18 cellular contexts compared by ENCODE assay signal in the genomic region with DNA sequence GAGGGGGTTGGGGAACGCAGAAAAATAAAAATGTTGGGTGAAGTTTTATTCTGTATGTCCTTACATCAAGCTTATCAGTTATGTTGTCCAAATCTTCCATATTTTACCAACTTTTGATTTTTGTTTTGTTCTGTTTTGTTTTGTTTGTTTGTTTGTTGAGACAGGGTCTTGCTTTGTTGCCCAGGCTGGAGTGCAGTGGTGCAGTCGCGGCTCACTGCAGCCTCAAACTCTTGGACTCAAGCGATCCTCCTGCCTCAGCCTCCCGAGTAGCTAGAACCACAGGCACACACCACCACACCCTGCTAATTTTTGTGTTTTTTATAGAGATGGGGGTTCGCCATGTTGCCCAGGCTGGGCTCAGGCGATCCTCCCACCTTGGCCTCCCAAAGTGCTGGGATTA. TPM values are rescaled to one million over a fixed set of nuclear protein-coding genes. Genes with fewer than 3 reads are reported as not detected.
DNase-seq lines count a peak whose midpoint lies in the region; ATAC-seq, FAIRE-seq and TF ChIP-seq lines count a peak whose summit lies in the region.
"Had no signal": no experiment of that assay in that cellular context is flagged by ENCODE, and none has a peak within 500 bp of the region (broad histone marks: within the 10 kb centered on the region; RNA-seq: fewer than 3 reads in every experiment).

No MANE protein-coding gene starts in this region.

- H3K9me1 ChIP-seq in K562 (ENCODE audit: control insufficient read depth, insufficient read depth, low read length): no peaks in the 10 kb centered on the region

- H3K27ac Mint-ChIP-seq in activated T-cell treated with anti-CD3 and anti-CD28 coated beads, Interleukin-2, amount 50 U/mL, for 72 hours: peak overlapping the region; percentile 54
- H3K27ac Mint-ChIP-seq in T-helper 17 cell: peak overlapping the region; percentile 47
- H3K27ac Mint-ChIP-seq in osteocyte (ENCODE audit: unreplicated experiment): peak overlapping the region; percentile 23
- H3K27ac Mint-ChIP-seq: CD8-positive, alpha-beta T cell had no signal

- CTCF ChIA-PET in K562 (lab: Yijun Ruan, JAX; ENCODE audit: low intra/inter-chr PET ratio): no interaction called here

- TF ChIP-seq CTCF in K562 (IDR thresholded peaks at IDR 0.05 in 2 of 3, conservative IDR thresholded peaks at IDR 0.05 in 1 of 3; ENCODE audit: insufficient read depth in 2 of 3, low read depth in 1 of 3, low read length in 3 of 3) (no peak), osteocyte (IDR thresholded peaks at IDR 0.05) (no peak)

- H3K27me3 Mint-ChIP-seq in activated T-cell treated with anti-CD3 and anti-CD28 coated beads, Interleukin-2, amount 50 U/mL, for 72 hours (ENCODE audit: low read depth): no peaks in the 10 kb centered on the region
- H3K27me3 Mint-ChIP-seq in T-helper 17 cell (no peaks in the 10 kb centered on the region), osteocyte (ENCODE audit: unreplicated experiment) (no peaks in the 10 kb centered on the region)

- ATAC-seq in activated T-cell treated with anti-CD3 and anti-CD28 coated beads, Interleukin-2, amount 50 U/mL, for 72 hours (replicated peaks in 1 of 2): no peak
- ATAC-seq in T-helper 17 cell (no peak), K562 (no peak)
- ATAC-seq: CD8-positive, alpha-beta T cell had no signal

- TF ChIP-seq RAD21 in K562 (CRISPR knock-in tag; conservative IDR thresholded peaks at IDR 0.05 in 1 of 2, IDR thresholded peaks at IDR 0.05 in 1 of 2): no peak

- H3K9me3 ChIP-seq in T-helper 17 cell (ENCODE audit: control insufficient read depth, low read length, poor library complexity, severe bottlenecking) (no peaks in the 10 kb centered on the region), K562 (replicated peaks; ENCODE audit: control insufficient read depth, insufficient read depth, low read depth, low read length) (peaks cover 5% of the 10 kb centered on the region; the same call in 1 of the 2 replicates)

- no peak for FAIRE-seq in K562 (lab: Jason Lieb, UNC)

- H3K9ac ChIP-seq in K562 (ENCODE audit: insufficient read depth in 1 of 2, low read depth in 2 of 2, low read length in 2 of 2): no peak overlapping the region
- H3K9ac ChIP-seq: BLaER1, GM23248 had no signal

- peaks cover 0 to 14% of the 10 kb centered on the region in 2 experiments; a peak in 3 of 5 replicates for H3K4me1 ChIP-seq in K562 (replicated peaks in 1 of 2; ENCODE audit: control insufficient read depth in 2 of 2, insufficient read depth in 2 of 2, low read length in 2 of 2)

- H3K27ac ChIP-seq in K562 (ENCODE audit: extremely low read depth, low read depth, low read length): no peak overlapping the region
- H3K27ac ChIP-seq: 22Rv1, BLaER1, GM23248, HL-60 had no signal

- 99% methylated on average over 7 of the region's 7 CpGs for WGBS in K562 (ENCODE audit: insufficient coverage, low coverage, missing lambda C conversion rate)

- peaks cover 25 to 29% of the 10 kb centered on the region in 2 donors for H3K36me3 Mint-ChIP-seq in activated T-cell treated with anti-CD3 and anti-CD28 coated beads, Interleukin-2, amount 50 U/mL, for 72 hours (ENCODE audit: insufficient read depth in 2 of 2)
- H3K36me3 Mint-ChIP-seq in T-helper 17 cell (ENCODE audit: low read depth) (peaks cover 2% of the 10 kb centered on the region), osteocyte (ENCODE audit: unreplicated experiment) (peaks cover 13% of the 10 kb centered on the region)

- peaks cover 57% of the 10 kb centered on the region for H3K4me1 Mint-ChIP-seq in activated T-cell treated with anti-CD3 and anti-CD28 coated beads, Interleukin-2, amount 50 U/mL, for 72 hours (ENCODE audit: low read depth)
- H3K4me1 Mint-ChIP-seq in T-helper 17 cell: peaks cover 15% of the 10 kb centered on the region
- H3K4me1 Mint-ChIP-seq in osteocyte (ENCODE audit: unreplicated experiment): peaks cover 41% of the 10 kb centered on the region

- no peak overlapping the region for H3K4me3 ChIP-seq in K562
- H3K4me3 ChIP-seq: GM23248, HAP-1 had no signal

- DNase-seq in activated T-cell treated with anti-CD3 and anti-CD28 coated beads, Interleukin-2, amount 50 U/mL, for 72 hours: no peak
- no peak for DNase-seq in activated T-cell treated with anti-CD3 and anti-CD28 coated beads for 4 hours
- DNase-seq in T-helper 17 cell: no peak
- no peak for DNase-seq in K562 (ENCODE audit: extremely low read depth in 1 of 4, low spot score in 3 of 4)
- DNase-seq in osteocyte (ENCODE audit: extremely low spot score, unreplicated experiment): no peak
- DNase-seq in NCI-H1048 (lab: John Stamatoyannopoulos, UW): no peak
- no peak for DNase-seq in NCI-H1092 treated with DMSO at 0.1 percent for 48 hours (lab: John Stamatoyannopoulos, UW)
- no peak for DNase-seq in CD1c-positive myeloid dendritic cell (ENCODE audit: extremely low spot score)
- DNase-seq: Calu3; CD8-positive, alpha-beta T cell; DMS79 treated with DMSO at 0.1 percent for 48 hours; GF-D8; GM23248 had no signal

- BruUV-seq in K562 (replicated peaks; lab: Mats Ljungman, UMichigan): no TSS peak

- H3K36me3 ChIP-seq in K562 (ENCODE audit: control insufficient read depth, insufficient read depth, low read length): no peaks in the 10 kb centered on the region; the same call in 2 of the 3 replicates
- H3K36me3 ChIP-seq: HAP-1 had no signal

- no peak overlapping the region for H3K4me2 ChIP-seq in K562 (ENCODE audit: insufficient read depth, low read length)
- H3K4me2 ChIP-seq: BLaER1 had no signal

- no peak for TF ChIP-seq EP300 in K562 (IDR thresholded peaks at IDR 0.05; ENCODE audit: low read length)

- no peaks in the 10 kb centered on the region for H3K27me3 ChIP-seq in K562 (ENCODE audit: control insufficient read depth in 2 of 2, insufficient read depth in 2 of 2, low read length in 2 of 2)
- H3K27me3 ChIP-seq: BLaER1 had no signal

- intact Hi-C loops in K562 (cut with micrococcal nuclease): no loop called here

- peaks cover 90% of the 10 kb centered on the region for H3K79me2 ChIP-seq in K562 (ENCODE audit: control insufficient read depth, insufficient read depth, low read length)

- TF ChIP-seq POLR2A in K562 (conservative IDR thresholded peaks at IDR 0.05): no peak

- H3K9me3 Mint-ChIP-seq in activated T-cell treated with anti-CD3 and anti-CD28 coated beads, Interleukin-2, amount 50 U/mL, for 72 hours: peaks cover 7 to 15% of the 10 kb centered on the region in 2 donors
- peaks cover 8% of the 10 kb centered on the region for H3K9me3 Mint-ChIP-seq in osteocyte (ENCODE audit: unreplicated experiment)

- POLR2A ChIA-PET in K562 (lab: Yijun Ruan, JAX): interaction anchor here (1.1 kb wide), 1 partner anchor 43 kb away, joined by 3 read pairs; no protein-coding TSS in a partner anchor

- peak overlapping the region in 1 of 2 donors; percentile 18 for H3K4me3 Mint-ChIP-seq in activated T-cell treated with anti-CD3 and anti-CD28 coated beads, Interleukin-2, amount 50 U/mL, for 72 hours
- no peak overlapping the region for H3K4me3 Mint-ChIP-seq in T-helper 17 cell
- H3K4me3 Mint-ChIP-seq in osteocyte (ENCODE audit: unreplicated experiment): no peak overlapping the region
- H3K4me3 Mint-ChIP-seq: CD14-positive monocyte; CD8-positive, alpha-beta T cell had no signal

- no peaks in the 10 kb centered on the region for H4K20me1 ChIP-seq in K562 (replicated peaks; ENCODE audit: control insufficient read depth, insufficient read depth, low read length)

- H2AFZ ChIP-seq in K562 (ENCODE audit: low read depth, low read length): no peak overlapping the region
- H2AFZ ChIP-seq: GM23248 had no signal

- in situ Hi-C loops in K562 (cut with MboI): no loop called here

RNA-seq across cellular contexts. Expression of gene ZNRF1, which starts 20.8 kb away (rescaled TPM):
- 10 to 100 TPM; 42.9 to 69.1 TPM for total RNA-seq in activated T-cell treated with anti-CD3 and anti-CD28 coated beads, Interleukin-2, amount 50 U/mL, for 72 hours
- total RNA-seq in T-helper 17 cell (10 to 100 TPM; 10.7 to 18.1 TPM), K562 (2014; rRNA removed) (30.4 and 32.4 TPM in 2 replicates), K562 (2014; rRNA removed; fragmentation: Illumina TruSeq; extraction: Trizol) (10.6 and 15.5 TPM in 2 replicates), K562 (2015; rRNA removed; fragmentation: Illumina TruSeq; extraction: Trizol) (17.2 and 18.8 TPM in 2 replicates), K562 (2021) (35.3 and 37.7 TPM in 2 replicates), osteocyte (30.9 and 32.1 TPM in 2 replicates)
- 26.9 and 43.7 TPM in 2 replicates for total RNA-seq in K562 (2011; cell fraction: chromatin; rRNA removed; ENCODE audit: low replicate concordance)
- 26.5 and 31.6 TPM in 2 replicates for total RNA-seq in K562 (2011; cell fraction: nucleolus; rRNA removed)
- 33.2 and 34.4 TPM in 2 replicates for total RNA-seq in K562 (2011; cell fraction: nucleoplasm; rRNA removed)
- polyA plus RNA-seq in K562 (2011; rRNA removed) (19.1 and 25.1 TPM in 2 replicates), K562 (2014; fragmentation: Illumina TruSeq; extraction: Trizol) (20.1 and 21.0 TPM in 2 replicates), K562 (2014; fragmentation: Nextera tagmentation; extraction: Ambion mirVana) (10 to 100 TPM in 1 of 2 experiments, 1 to 10 TPM in 1; 9.5 to 20.0 TPM), K562 (2014; rRNA removed) (21.8 and 23.9 TPM in 2 replicates)
- polyA plus RNA-seq in K562 (2011; cell fraction: cytosol; rRNA removed): 16.8 and 30.1 TPM in 2 replicates
- 43.0 and 43.6 TPM in 2 replicates for polyA plus RNA-seq in K562 (2011; cell fraction: nucleus; rRNA removed)
- polyA plus RNA-seq in K562 (2012): 24.0 and 31.0 TPM in 2 replicates
- 17.3 and 24.2 TPM in 2 replicates for polyA minus RNA-seq in K562 (2011; rRNA and poly(A)+ RNA removed)
- polyA minus RNA-seq in K562 (2011; cell fraction: cytosol; rRNA and poly(A)+ RNA removed): 20.2 and 22.4 TPM in 2 replicates
- polyA minus RNA-seq in K562 (2011; cell fraction: nucleus; rRNA and poly(A)+ RNA removed): 21.8 and 24.4 TPM in 2 replicates

RNA-seq across cellular contexts. Expression of gene WDR59, which starts 34.7 kb away (rescaled TPM):
- 100 to 1,000 TPM; 100 to 104 TPM for total RNA-seq in activated T-cell treated with anti-CD3 and anti-CD28 coated beads, Interleukin-2, amount 50 U/mL, for 72 hours
- 100 to 1,000 TPM in 1 of 2 donors, 10 to 100 TPM in 1; 90.2 to 112 TPM for total RNA-seq in T-helper 17 cell
- 271 and 313 TPM in 2 replicates for total RNA-seq in K562 (2011; cell fraction: chromatin; rRNA removed; ENCODE audit: low replicate concordance)
- 146 and 158 TPM in 2 replicates for total RNA-seq in K562 (2011; cell fraction: nucleolus; rRNA removed)
- total RNA-seq in K562 (2011; cell fraction: nucleoplasm; rRNA removed): 157 and 158 TPM in 2 replicates
- 19.6 and 35.1 TPM in 2 replicates for total RNA-seq in K562 (2014; rRNA removed)
- 32.2 and 34.7 TPM in 2 replicates for total RNA-seq in K562 (2014; rRNA removed; fragmentation: Illumina TruSeq; extraction: Trizol)
- 20.0 and 28.0 TPM in 2 replicates for total RNA-seq in K562 (2015; rRNA removed; fragmentation: Illumina TruSeq; extraction: Trizol)
- total RNA-seq in K562 (2021): 81.3 and 94.3 TPM in 2 replicates
- 119 and 126 TPM in 2 replicates for polyA plus RNA-seq in K562 (2011; rRNA removed)
- 89.5 and 105 TPM in 2 replicates for polyA plus RNA-seq in K562 (2011; cell fraction: cytosol; rRNA removed)
- polyA plus RNA-seq in K562 (2011; cell fraction: nucleus; rRNA removed): 307 and 327 TPM in 2 replicates
- 42.5 and 56.4 TPM in 2 replicates for polyA plus RNA-seq in K562 (2012)
- polyA plus RNA-seq in K562 (2014; fragmentation: Illumina TruSeq; extraction: Trizol): 47.6 and 59.0 TPM in 2 replicates
- polyA plus RNA-seq in K562 (2014; fragmentation: Nextera tagmentation; extraction: Ambion mirVana): 10 to 100 TPM; 12.7 to 16.2 TPM
- 52.2 and 57.4 TPM in 2 replicates for polyA plus RNA-seq in K562 (2014; rRNA removed)
- polyA minus RNA-seq in K562 (2011; rRNA and poly(A)+ RNA removed): 114 and 147 TPM in 2 replicates
- 38.2 and 42.9 TPM in 2 replicates for polyA minus RNA-seq in K562 (2011; cell fraction: cytosol; rRNA and poly(A)+ RNA removed)
- 63.0 and 94.5 TPM in 2 replicates for polyA minus RNA-seq in K562 (2011; cell fraction: nucleus; rRNA and poly(A)+ RNA removed)
- total RNA-seq in osteocyte: 58.8 and 63.3 TPM in 2 replicates
